In genomic region chr5:1524481-1524798, GRCh38 we compare ENCODE assay signal across 1 cellular context.
TF ChIP-seq lines count a peak whose summit lies in the region.

No MANE protein-coding gene starts in this region.

TF ChIP-seq in GM12878, 131 proteins besides CTCF, POLR2A, EP300 and RAD21 (continued from another document):
- TF ChIP-seq, protein P1, sequence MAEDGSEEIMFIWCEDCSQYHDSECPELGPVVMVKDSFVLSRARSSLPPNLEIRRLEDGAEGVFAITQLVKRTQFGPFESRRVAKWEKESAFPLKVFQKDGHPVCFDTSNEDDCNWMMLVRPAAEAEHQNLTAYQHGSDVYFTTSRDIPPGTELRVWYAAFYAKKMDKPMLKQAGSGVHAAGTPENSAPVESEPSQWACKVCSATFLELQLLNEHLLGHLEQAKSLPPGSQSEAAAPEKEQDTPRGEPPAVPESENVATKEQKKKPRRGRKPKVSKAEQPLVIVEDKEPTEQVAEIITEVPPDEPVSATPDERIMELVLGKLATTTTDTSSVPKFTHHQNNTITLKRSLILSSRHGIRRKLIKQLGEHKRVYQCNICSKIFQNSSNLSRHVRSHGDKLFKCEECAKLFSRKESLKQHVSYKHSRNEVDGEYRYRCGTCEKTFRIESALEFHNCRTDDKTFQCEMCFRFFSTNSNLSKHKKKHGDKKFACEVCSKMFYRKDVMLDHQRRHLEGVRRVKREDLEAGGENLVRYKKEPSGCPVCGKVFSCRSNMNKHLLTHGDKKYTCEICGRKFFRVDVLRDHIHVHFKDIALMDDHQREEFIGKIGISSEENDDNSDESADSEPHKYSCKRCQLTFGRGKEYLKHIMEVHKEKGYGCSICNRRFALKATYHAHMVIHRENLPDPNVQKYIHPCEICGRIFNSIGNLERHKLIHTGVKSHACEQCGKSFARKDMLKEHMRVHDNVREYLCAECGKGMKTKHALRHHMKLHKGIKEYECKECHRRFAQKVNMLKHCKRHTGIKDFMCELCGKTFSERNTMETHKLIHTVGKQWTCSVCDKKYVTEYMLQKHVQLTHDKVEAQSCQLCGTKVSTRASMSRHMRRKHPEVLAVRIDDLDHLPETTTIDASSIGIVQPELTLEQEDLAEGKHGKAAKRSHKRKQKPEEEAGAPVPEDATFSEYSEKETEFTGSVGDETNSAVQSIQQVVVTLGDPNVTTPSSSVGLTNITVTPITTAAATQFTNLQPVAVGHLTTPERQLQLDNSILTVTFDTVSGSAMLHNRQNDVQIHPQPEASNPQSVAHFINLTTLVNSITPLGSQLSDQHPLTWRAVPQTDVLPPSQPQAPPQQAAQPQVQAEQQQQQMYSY (CRISPR knock-in tag; IDR thresholded peaks at IDR 0.05), result no peak
- TF ChIP-seq BMI1 (IDR thresholded peaks at IDR 0.05; ENCODE audit: borderline replicate concordance) (no peak), MLLT1 (IDR thresholded peaks at IDR 0.05) (peak; percentile 63; the same call in 1 of the 2 replicates), SREBF1 (IDR thresholded peaks at IDR 0.05; ENCODE audit: low read length) (no peak), TCF12 (IDR thresholded peaks at IDR 0.05; ENCODE audit: low read depth, low read length) (no peak), RBBP5 (conservative IDR thresholded peaks at IDR 0.05) (no peak), ATF7 (IDR thresholded peaks at IDR 0.05; ENCODE audit: low read depth) (no peak), CHD4 (IDR thresholded peaks at IDR 0.05) (no peak), MEF2B (IDR thresholded peaks at IDR 0.05; ENCODE audit: partially characterized antibody, poor library complexity, severe bottlenecking) (no peak), ZNF217 (IDR thresholded peaks at IDR 0.05) (no peak), USF1 (IDR thresholded peaks at IDR 0.05; ENCODE audit: borderline replicate concordance, extremely low read length, insufficient read depth, low read depth, low read length) (no peak), HDGF (IDR thresholded peaks at IDR 0.05) (0 out of 2 replicates have a peak, but pooled peaks have one; percentile 28)
